In the genomic region with DNA sequence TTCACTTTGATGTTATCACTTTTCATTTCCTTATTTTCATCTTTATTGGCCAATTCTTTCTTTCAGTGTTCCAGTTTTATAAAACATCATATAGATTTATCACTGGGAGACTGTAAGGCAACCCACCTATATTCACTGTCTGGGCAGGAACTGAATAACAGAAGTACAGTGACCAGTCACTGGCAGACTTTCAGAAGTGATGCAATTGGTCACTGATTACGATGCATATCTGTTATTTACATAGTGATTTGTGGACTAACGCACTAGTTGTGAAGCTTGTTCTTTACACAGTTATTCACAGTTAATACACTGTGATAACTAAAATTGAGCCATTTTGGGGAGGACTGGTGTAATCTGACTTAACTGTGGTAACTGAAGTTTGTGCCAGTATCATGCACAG, we compare ENCODE assay signal across 29 cellular contexts.
DNase-seq lines count a peak whose midpoint lies in the region; ATAC-seq, FAIRE-seq and TF ChIP-seq lines count a peak whose summit lies in the region.
"Had no signal": no experiment of that assay in that cellular context is flagged by ENCODE, and none has a peak within 500 bp of the region (broad histone marks: within the 10 kb centered on the region; RNA-seq: fewer than 3 reads in every experiment).

No MANE protein-coding gene starts in this region.

- H3K4me1 ChIP-seq in K562 (replicated peaks in 1 of 2; ENCODE audit: control insufficient read depth in 2 of 2, insufficient read depth in 2 of 2, low read length in 2 of 2): no peaks in the 10 kb centered on the region; a peak in 1 of 5 replicates
- H3K4me1 ChIP-seq: gastroesophageal sphincter, Peyer's patch, upper lobe of right lung had no signal

- no peaks in the 10 kb centered on the region for H3K9me3 ChIP-seq in K562 (replicated peaks; ENCODE audit: control insufficient read depth, insufficient read depth, low read depth, low read length)
- H3K9me3 ChIP-seq: gastroesophageal sphincter, ovary, Peyer's patch, upper lobe of right lung had no signal

- TF ChIP-seq CTCF in K562 (IDR thresholded peaks at IDR 0.05 in 2 of 3, conservative IDR thresholded peaks at IDR 0.05 in 1 of 3; ENCODE audit: insufficient read depth in 2 of 3, low read depth in 1 of 3, low read length in 3 of 3) (no peak), fibroblast of villous mesenchyme (IDR thresholded peaks at IDR 0.05; ENCODE audit: insufficient read depth, low read depth, low read length) (no peak)

- no peak overlapping the region for H2AFZ ChIP-seq in K562 (ENCODE audit: low read depth, low read length)
- H2AFZ ChIP-seq: hepatocyte had no signal

- H3K4me2 ChIP-seq in K562 (ENCODE audit: insufficient read depth, low read length): no peak overlapping the region
- H3K4me2 ChIP-seq: hepatocyte, KMS-11 had no signal

- H4K20me1 ChIP-seq in K562 (replicated peaks; ENCODE audit: control insufficient read depth, insufficient read depth, low read length): no peaks in the 10 kb centered on the region

- TF ChIP-seq POLR2A in K562 (conservative IDR thresholded peaks at IDR 0.05): no peak

- ATAC-seq in K562 (no peak), GM18867 (IDR thresholded peaks at IDR 0.05; ENCODE audit: unreplicated experiment) (no peak)
- ATAC-seq: activated naive CD4-positive, alpha-beta T cell treated with anti-CD3 and anti-CD28 coated beads, Interleukin-2, amount 50 U/mL, for 72 hours; esophagus mucosa; gastroesophageal sphincter; left cardiac atrium; upper lobe of right lung had no signal

- no peaks in the 10 kb centered on the region for H3K27me3 ChIP-seq in K562 (ENCODE audit: control insufficient read depth in 2 of 2, insufficient read depth in 2 of 2, low read length in 2 of 2)
- H3K27me3 ChIP-seq: gastroesophageal sphincter, hepatocyte, ovary, Peyer's patch, upper lobe of right lung had no signal

- intact Hi-C loops in K562 (cut with micrococcal nuclease): no loop called here

- TF ChIP-seq RAD21 in K562 (CRISPR knock-in tag; conservative IDR thresholded peaks at IDR 0.05 in 1 of 2, IDR thresholded peaks at IDR 0.05 in 1 of 2): no peak

- CTCF ChIA-PET in K562 (lab: Yijun Ruan, JAX; ENCODE audit: low intra/inter-chr PET ratio): no interaction called here

- no peak for FAIRE-seq in K562 (lab: Jason Lieb, UNC)

- H3K9ac ChIP-seq in K562 (ENCODE audit: insufficient read depth in 1 of 2, low read depth in 2 of 2, low read length in 2 of 2): no peak overlapping the region
- H3K9ac ChIP-seq: KMS-11 had no signal

- TF ChIP-seq EP300 in K562 (IDR thresholded peaks at IDR 0.05; ENCODE audit: low read length): no peak

- no peaks in the 10 kb centered on the region for H3K9me1 ChIP-seq in K562 (ENCODE audit: control insufficient read depth, insufficient read depth, low read length)

- WGBS in K562 (ENCODE audit: insufficient coverage, low coverage, missing lambda C conversion rate): 9% methylated on average over 2 of the region's 2 CpGs

- BruUV-seq in K562 (replicated peaks; lab: Mats Ljungman, UMichigan): no TSS peak

- POLR2A ChIA-PET in K562 (lab: Yijun Ruan, JAX): interaction anchor here (1.4 kb wide), 1 partner anchor 16 kb away, joined by 4 read pairs; no protein-coding TSS in a partner anchor

- no peak overlapping the region for H3K27ac ChIP-seq in K562 (ENCODE audit: extremely low read depth, low read depth, low read length)
- H3K27ac ChIP-seq: gastroesophageal sphincter, hepatocyte, KMS-11, ovary, Peyer's patch, skin epidermis, upper lobe of right lung had no signal

- no peaks in the 10 kb centered on the region for H3K79me2 ChIP-seq in K562 (ENCODE audit: control insufficient read depth, insufficient read depth, low read length)
- H3K79me2 ChIP-seq: hepatocyte had no signal

- H3K4me3 ChIP-seq in K562 (no peak overlapping the region), fibroblast of villous mesenchyme (ENCODE audit: low read depth, low read length) (no peak overlapping the region)
- H3K4me3 ChIP-seq: gastroesophageal sphincter, hepatocyte, ovary, Peyer's patch, skin epidermis, upper lobe of right lung had no signal

- DNase-seq in HT-29 (ENCODE audit: low spot score): peak; percentile 32
- DNase-seq in K562 (ENCODE audit: extremely low read depth in 1 of 4, low spot score in 3 of 4): no peak
- DNase-seq in fibroblast of villous mesenchyme (ENCODE audit: low read depth): peak; percentile 77
- peak; percentile 13 for DNase-seq in mucosa of gallbladder (ENCODE audit: low spot score)
- DNase-seq in SW 1271 (lab: John Stamatoyannopoulos, UW): no peak
- DNase-seq in KBM-7: no peak
- DNase-seq in activated CD8-positive, alpha-beta memory T cell treated with anti-CD3 and anti-CD28 coated beads for 24 hours: no peak
- DNase-seq: activated T-cell treated with anti-CD3 and anti-CD28 coated beads for 4 hours; AML-193; aorta; Calu3; caudate nucleus; CD4-positive, CD25-positive, alpha-beta regulatory T cell; DMS79 treated with DMSO at 0.1 percent for 48 hours; GDM1; left cardiac atrium; NCI-H1436; ovary; Peyer's patch; SHP77 treated with DMSO at 0.1 percent for 48 hours; stimulated activated naive CD4-positive, alpha-beta T cell treated with Interleukin-2 at 50 U/mL for 16 hours; upper lobe of right lung had no signal

- no peaks in the 10 kb centered on the region for H3K36me3 ChIP-seq in K562 (ENCODE audit: control insufficient read depth, insufficient read depth, low read length)
- H3K36me3 ChIP-seq: gastroesophageal sphincter, ovary, Peyer's patch, upper lobe of right lung had no signal

- in situ Hi-C loops in K562 (cut with MboI) (no loop called here), KBM-7 (cut with MboI; ENCODE audit: low pct_unique_long_range_greater_than_20kb, low sequenced_read_pairs) (no loop called here)

TF ChIP-seq in K562, 482 proteins besides CTCF, POLR2A, EP300 and RAD21:
- TF ChIP-seq, protein P1, sequence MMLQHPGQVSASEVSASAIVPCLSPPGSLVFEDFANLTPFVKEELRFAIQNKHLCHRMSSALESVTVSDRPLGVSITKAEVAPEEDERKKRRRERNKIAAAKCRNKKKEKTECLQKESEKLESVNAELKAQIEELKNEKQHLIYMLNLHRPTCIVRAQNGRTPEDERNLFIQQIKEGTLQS (IDR thresholded peaks at IDR 0.05): peak; percentile 45; the same call in 1 of the 2 replicates
- TF ChIP-seq, protein P1 (CRISPR knock-in tag; conservative IDR thresholded peaks at IDR 0.05): no peak
- TF ChIP-seq FOXA3 (CRISPR knock-in tag; conservative IDR thresholded peaks at IDR 0.05 in 1 of 2, IDR thresholded peaks at IDR 0.05 in 1 of 2) (peak in 1 of 2 experiments; percentile 84; a peak in 2 of 4 replicates), RCOR1 (IDR thresholded peaks at IDR 0.05; ENCODE audit: borderline replicate concordance in 1 of 2, low read depth in 2 of 2, low read length in 2 of 2) (no peak), CEBPB (tag; IDR thresholded peaks at IDR 0.05) (0 out of 2 replicates have a peak, but pooled peaks have one; percentile 21), FOXJ2 (tag; IDR thresholded peaks at IDR 0.05) (0 out of 2 replicates have a peak, but pooled peaks have one; percentile 19), SAP30 (IDR thresholded peaks at IDR 0.05; ENCODE audit: borderline replicate concordance, insufficient read depth, low read depth, low read length, poor library complexity, severe bottlenecking) (no peak), CEBPG (CRISPR knock-in tag; IDR thresholded peaks at IDR 0.05) (no peak), CEBPG (tag; conservative IDR thresholded peaks at IDR 0.05 in 1 of 2, IDR thresholded peaks at IDR 0.05 in 1 of 2) (peak in 1 of 2 experiments; percentile 63; a peak in 2 of 4 replicates)
- TF ChIP-seq, protein P2, sequence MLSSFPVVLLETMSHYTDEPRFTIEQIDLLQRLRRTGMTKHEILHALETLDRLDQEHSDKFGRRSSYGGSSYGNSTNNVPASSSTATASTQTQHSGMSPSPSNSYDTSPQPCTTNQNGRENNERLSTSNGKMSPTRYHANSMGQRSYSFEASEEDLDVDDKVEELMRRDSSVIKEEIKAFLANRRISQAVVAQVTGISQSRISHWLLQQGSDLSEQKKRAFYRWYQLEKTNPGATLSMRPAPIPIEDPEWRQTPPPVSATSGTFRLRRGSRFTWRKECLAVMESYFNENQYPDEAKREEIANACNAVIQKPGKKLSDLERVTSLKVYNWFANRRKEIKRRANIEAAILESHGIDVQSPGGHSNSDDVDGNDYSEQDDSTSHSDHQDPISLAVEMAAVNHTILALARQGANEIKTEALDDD (IDR thresholded peaks at IDR 0.05): peak; percentile 37; the same call in 1 of the 2 replicates

Comparison
In these comparisons a context has a peak if more than half of its experiments do, and no peak if none do; other contexts are left out.
1. DNase-seq: peak in HT-29 (single experiment), fibroblast of villous mesenchyme (single experiment) and mucosa of gallbladder (single experiment); none in K562 (0 of 4), SW 1271 (0 of 2), KBM-7 (single experiment) and activated CD8-positive, alpha-beta memory T cell treated with anti-CD3 and anti-CD28 coated beads for 24 hours (single experiment).